ENCODE assay signal across 8 cellular contexts in genomic region chr7:151245360-151246160, GRCh38. TPM values are rescaled to one million over a fixed set of nuclear protein-coding genes. Genes with fewer than 3 reads are reported as not detected.
DNase-seq lines count a peak whose midpoint lies in the region; TF ChIP-seq lines count a peak whose summit lies in the region.

No MANE protein-coding gene starts in this region.

- H3K4me1 Mint-ChIP-seq in activated T-cell treated with anti-CD3 and anti-CD28 coated beads, Interleukin-2, amount 50 U/mL, for 24 hours (ENCODE audit: low read depth), result peaks cover 43% of the 10 kb centered on the region
- H3K4me1 Mint-ChIP-seq in osteocyte (ENCODE audit: unreplicated experiment), result peaks cover 51% of the 10 kb centered on the region

- H3K36me3 ChIP-seq in fibroblast of lung (ENCODE audit: control insufficient read depth, insufficient read depth, low read length), result peaks cover 9% of the 10 kb centered on the region

- H3K9me3 ChIP-seq in fibroblast of lung (ENCODE audit: control insufficient read depth, insufficient read depth, low read depth, low read length), result no peaks in the 10 kb centered on the region

- H3K27ac ChIP-seq in fibroblast of lung (ENCODE audit: insufficient read depth, low read length), result no peak overlapping the region

- TF ChIP-seq CTCF in fibroblast of lung (conservative IDR thresholded peaks at IDR 0.05 in 1 of 2, IDR thresholded peaks at IDR 0.05 in 1 of 2; ENCODE audit: low read depth in 1 of 2, low read length in 2 of 2) (peak; percentile 11 to 18), osteocyte (IDR thresholded peaks at IDR 0.05) (peak; percentile 71)

- peaks cover 6% of the 10 kb centered on the region for H3K36me3 Mint-ChIP-seq in activated T-cell treated with anti-CD3 and anti-CD28 coated beads, Interleukin-2, amount 50 U/mL, for 24 hours (ENCODE audit: low read depth)
- peaks cover 7% of the 10 kb centered on the region for H3K36me3 Mint-ChIP-seq in osteocyte (ENCODE audit: unreplicated experiment)

- H3K4me3 Mint-ChIP-seq in activated T-cell treated with anti-CD3 and anti-CD28 coated beads, Interleukin-2, amount 50 U/mL, for 24 hours, result peak overlapping the region; percentile 36
- H3K4me3 Mint-ChIP-seq in osteocyte (ENCODE audit: unreplicated experiment), result peak overlapping the region; percentile 100

- H3K27me3 ChIP-seq in fibroblast of lung (ENCODE audit: control insufficient read depth, insufficient read depth, low read length), result no peaks in the 10 kb centered on the region

- no peak overlapping the region for H3K27ac Mint-ChIP-seq in activated T-cell treated with anti-CD3 and anti-CD28 coated beads, Interleukin-2, amount 50 U/mL, for 24 hours
- peak overlapping the region; percentile 99 for H3K27ac Mint-ChIP-seq in osteocyte (ENCODE audit: unreplicated experiment)

- H3K4me2 ChIP-seq in fibroblast of lung (ENCODE audit: extremely low read depth, insufficient read depth, low read length), result peak overlapping the region; percentile 75

- no peaks in the 10 kb centered on the region for H4K20me1 ChIP-seq in fibroblast of lung (ENCODE audit: control insufficient read depth, extremely low read depth, insufficient read depth, low read length)

- H3K4me1 ChIP-seq in fibroblast of lung (ENCODE audit: control insufficient read depth, extremely low read depth, insufficient read depth, low read length), result peaks cover 33% of the 10 kb centered on the region

- H3K79me2 ChIP-seq in fibroblast of lung (ENCODE audit: control insufficient read depth, insufficient read depth, low read length), result peaks cover 5% of the 10 kb centered on the region

- H3K4me3 ChIP-seq in fibroblast of lung (replicated peaks in 1 of 4; ENCODE audit: control extremely low read depth in 1 of 4, insufficient read depth in 1 of 4, low read depth in 3 of 4, low read length in 4 of 4), result peak overlapping the region; percentile 16 to 45 (median 20)

- H2AFZ ChIP-seq in fibroblast of lung (ENCODE audit: low read length), result no peak overlapping the region

- DNase-seq in NCI-H1436 (lab: John Stamatoyannopoulos, UW) (peak; percentile 34), NCI-H1436 treated with DMSO at 0.1 percent for 48 hours (lab: John Stamatoyannopoulos, UW) (no peak), NAMALWA (ENCODE audit: low spot score) (peak; percentile 90), fibroblast of lung (ENCODE audit: low read depth in 2 of 2) (no peak), osteocyte (ENCODE audit: extremely low spot score, unreplicated experiment) (no peak), NCI-H446 treated with DMSO at 0.1 percent for 48 hours (lab: John Stamatoyannopoulos, UW) (no peak), NCI-H2196 treated with DMSO at 0.1 percent for 48 hours (lab: John Stamatoyannopoulos, UW; ENCODE audit: unreplicated experiment) (no peak)
- peak; percentile 77 for DNase-seq in activated T-cell treated with anti-CD3 and anti-CD28 coated beads, Interleukin-2, amount 50 U/mL, for 24 hours

- H3K9ac ChIP-seq in fibroblast of lung (ENCODE audit: insufficient read depth, low read length), result no peak overlapping the region

- H3K9me3 Mint-ChIP-seq in activated T-cell treated with anti-CD3 and anti-CD28 coated beads, Interleukin-2, amount 50 U/mL, for 24 hours, result no peaks in the 10 kb centered on the region
- H3K9me3 Mint-ChIP-seq in osteocyte (ENCODE audit: unreplicated experiment), result no peaks in the 10 kb centered on the region

- peaks cover 42% of the 10 kb centered on the region for H3K27me3 Mint-ChIP-seq in activated T-cell treated with anti-CD3 and anti-CD28 coated beads, Interleukin-2, amount 50 U/mL, for 24 hours
- no peaks in the 10 kb centered on the region for H3K27me3 Mint-ChIP-seq in osteocyte (ENCODE audit: unreplicated experiment)

RNA-seq across cellular contexts. Expression of gene SMARCD3, which starts 2.9 kb away (rescaled TPM):
- total RNA-seq in fibroblast of lung, result 23.8 and 27.0 TPM in 2 replicates
- 30.7 and 30.9 TPM in 2 replicates for polyA plus RNA-seq in fibroblast of lung
- 30.4 and 32.5 TPM in 2 replicates for polyA plus RNA-seq in fibroblast of lung (2012)
- polyA minus RNA-seq in fibroblast of lung (ENCODE audit: low replicate concordance), result 41.0 and 45.7 TPM in 2 replicates
- 88.7 and 96.9 TPM in 2 replicates for total RNA-seq in osteocyte

RNA-seq across cellular contexts. Expression of gene CHPF2, which starts 13.3 kb away (rescaled TPM):
- 33.9 and 46.7 TPM in 2 replicates for total RNA-seq in fibroblast of lung
- polyA plus RNA-seq in fibroblast of lung, result 33.6 and 42.5 TPM in 2 replicates
- polyA plus RNA-seq in fibroblast of lung (2012), result 52.1 and 56.7 TPM in 2 replicates
- 64.7 and 75.7 TPM in 2 replicates for polyA minus RNA-seq in fibroblast of lung (ENCODE audit: low replicate concordance)
- 89.5 and 93.2 TPM in 2 replicates for total RNA-seq in osteocyte

RNA-seq across cellular contexts. Expression of gene ABCF2, which starts 18.6 kb away (rescaled TPM):
- total RNA-seq in fibroblast of lung, result 46.4 and 46.7 TPM in 2 replicates
- 41.6 and 66.1 TPM in 2 replicates for polyA plus RNA-seq in fibroblast of lung
- 33.1 and 53.6 TPM in 2 replicates for polyA plus RNA-seq in fibroblast of lung (2012)
- polyA minus RNA-seq in fibroblast of lung (ENCODE audit: low replicate concordance), result 56.0 and 72.3 TPM in 2 replicates
- total RNA-seq in osteocyte, result 43.9 and 47.5 TPM in 2 replicates

RNA-seq across cellular contexts. Expression of gene H2BK1, which starts 35.3 kb away (rescaled TPM):
- total RNA-seq in fibroblast of lung (not detected in 2 replicates), osteocyte (1.1 TPM in 1 of 2 replicates, not detected in the other)
- polyA plus RNA-seq in fibroblast of lung, result not detected in 2 replicates
- polyA plus RNA-seq in fibroblast of lung (2012), result not detected in 2 replicates
- not detected in 2 replicates for polyA minus RNA-seq in fibroblast of lung (ENCODE audit: low replicate concordance)

RNA-seq across cellular contexts. Expression of gene ASB10, which starts 58.5 kb away (rescaled TPM):
- total RNA-seq in fibroblast of lung, result not detected in 2 replicates
- polyA plus RNA-seq in fibroblast of lung, result not detected in 2 replicates
- not detected in 2 replicates for polyA plus RNA-seq in fibroblast of lung (2012)
- not detected in 2 replicates for polyA minus RNA-seq in fibroblast of lung (ENCODE audit: low replicate concordance)
- not detected in 2 replicates for total RNA-seq in osteocyte

Comparison
In these comparisons a context has a peak if more than half of its experiments do, and no peak if none do; other contexts are left out.
1. DNase-seq: peak in NCI-H1436 (single experiment), NAMALWA (single experiment) and activated T-cell treated with anti-CD3 and anti-CD28 coated beads, Interleukin-2, amount 50 U/mL, for 24 hours (single experiment); none in NCI-H1436 treated with DMSO at 0.1 percent for 48 hours (single experiment), fibroblast of lung (0 of 2), osteocyte (single experiment), NCI-H446 treated with DMSO at 0.1 percent for 48 hours (single experiment) and NCI-H2196 treated with DMSO at 0.1 percent for 48 hours (single experiment).